In genomic region chr3:123791898-123792297, GRCh38 we compare ENCODE assay signal across 1 cellular context.
TF ChIP-seq lines count a peak whose summit lies in the region.

No MANE protein-coding gene starts in this region.

TF ChIP-seq in SK-N-SH, 30 proteins besides CTCF, POLR2A, EP300 and RAD21:
- no peak for TF ChIP-seq RCOR1 (IDR thresholded peaks at IDR 0.05; ENCODE audit: low read length)
- TF ChIP-seq USF1 (IDR thresholded peaks at IDR 0.05; ENCODE audit: borderline replicate concordance, low read depth): peak; percentile 55; the same call in 1 of the 2 replicates
- TF ChIP-seq NFIC (IDR thresholded peaks at IDR 0.05; ENCODE audit: borderline replicate concordance): peak; percentile 52
- TF ChIP-seq EZH2phosphoT487 (IDR thresholded peaks at IDR 0.05; ENCODE audit: borderline replicate concordance, low read depth): no peak
- no peak for TF ChIP-seq FOXM1 (IDR thresholded peaks at IDR 0.05; ENCODE audit: low read depth)
- TF ChIP-seq POLR2AphosphoS5 (IDR thresholded peaks at IDR 0.05; ENCODE audit: low read depth, low read length): no peak
- TF ChIP-seq MAX (IDR thresholded peaks at IDR 0.05; ENCODE audit: low read depth): no peak
TF ChIP-seq in SK-N-SH: peak in this region for 2.
